ENCODE assay signal across 8 cellular contexts in genomic region chr14:35335388-35336092, GRCh38. TPM values are rescaled to one million over a fixed set of nuclear protein-coding genes. Genes with fewer than 3 reads are reported as not detected.
DNase-seq lines count a peak whose midpoint lies in the region; ATAC-seq, FAIRE-seq and TF ChIP-seq lines count a peak whose summit lies in the region.

No MANE protein-coding gene starts in this region.

- H3K4me1 ChIP-seq in CD8-positive, alpha-beta memory T cell (ENCODE audit: insufficient read depth, low read length), result peaks cover 22% of the 10 kb centered on the region
- H3K4me1 ChIP-seq in ovary (ENCODE audit: insufficient read depth), result peaks cover 34% of the 10 kb centered on the region

- H3K36me3 ChIP-seq in CD8-positive, alpha-beta memory T cell (ENCODE audit: insufficient read depth, low read length), result no peaks in the 10 kb centered on the region
- H3K36me3 ChIP-seq in ovary, result no peaks in the 10 kb centered on the region

- peak overlapping the region in 6 of 8 donors; percentile 40 to 96 (median 94) for H3K27ac Mint-ChIP-seq in CD8-positive, alpha-beta memory T cell

- H3K9me3 ChIP-seq in CD8-positive, alpha-beta memory T cell (ENCODE audit: low read length), result no peaks in the 10 kb centered on the region
- no peaks in the 10 kb centered on the region for H3K9me3 ChIP-seq in ovary

- no peak overlapping the region for H3K4me3 Mint-ChIP-seq in CD8-positive, alpha-beta memory T cell

- peaks cover 25 to 44% (median 31%) of the 10 kb centered on the region in 3 donors for H3K4me1 Mint-ChIP-seq in CD8-positive, alpha-beta memory T cell

- no peak for DNase-seq in CD8-positive, alpha-beta memory T cell
- no peak for DNase-seq in RWPE1 (ENCODE audit: low spot score)
- peak; percentile 90 for DNase-seq in fibroblast of villous mesenchyme (ENCODE audit: low read depth)
- peak; percentile 60 to 83 (median 73) for DNase-seq in ovary
- no peak for DNase-seq in GM12892 (ENCODE audit: insufficient read length)
- no peak for DNase-seq in NCI-H510A (lab: John Stamatoyannopoulos, UW)

- CTCF ChIA-PET in CD8-positive, alpha-beta memory T cell (lab: Charles Lee), result interaction anchor here (0.6 kb wide), 1 partner anchor 64 kb away, joined by 3 read pairs; no protein-coding TSS in a partner anchor
- CTCF ChIA-PET in RWPE1 (lab: Yijun Ruan, JAX), result interaction anchor here (0.6 kb wide), 1 partner anchor 40 kb away, joined by 3 read pairs; no protein-coding TSS in a partner anchor

- intact Hi-C loops in ovary (cut with DNase I), result loop anchor here (1.0 to 10.0 kb wide), 6 partner anchors 49 to 121 kb away; partner anchors contain the start of gene NFKBIA (in 3 of the 4)

- TF ChIP-seq EP300 in ovary (IDR thresholded peaks at IDR 0.05), result no peak

- H3K27me3 ChIP-seq in CD8-positive, alpha-beta memory T cell (ENCODE audit: insufficient read depth, low read length, poor library complexity, severe bottlenecking), result no peaks in the 10 kb centered on the region
- H3K27me3 ChIP-seq in ovary, result no peaks in the 10 kb centered on the region

- no peak overlapping the region for H3K4me3 ChIP-seq in CD8-positive, alpha-beta memory T cell (ENCODE audit: low read length)
- H3K4me3 ChIP-seq in fibroblast of villous mesenchyme (ENCODE audit: low read depth, low read length) (no peak overlapping the region), ovary (no peak overlapping the region)

- H3K27me3 Mint-ChIP-seq in CD8-positive, alpha-beta memory T cell, result no peaks in the 10 kb centered on the region

- TF ChIP-seq CTCF in RWPE1 (conservative IDR thresholded peaks at IDR 0.05; ENCODE audit: low read depth) (no peak), fibroblast of villous mesenchyme (IDR thresholded peaks at IDR 0.05; ENCODE audit: insufficient read depth, low read depth, low read length) (no peak), ovary (IDR thresholded peaks at IDR 0.05) (no peak)

- whole genome bisulfite sequencing in ovary, 3 donors, result 59 to 83% (median 68%) methylated on average over 13 of the region's 13 CpGs

- POLR2A ChIA-PET in CD8-positive, alpha-beta memory T cell (lab: Charles Lee), result interaction anchor here (0.6 kb wide), 1 partner anchor 476 kb away, joined by 4 read pairs; no protein-coding TSS in a partner anchor
- POLR2A ChIA-PET in RWPE1 (lab: Yijun Ruan, JAX; ENCODE audit: low non-redundant PET), result no interaction called here

- ATAC-seq in HG02840 (IDR thresholded peaks at IDR 0.05; ENCODE audit: low FRiP score, unreplicated experiment) (no peak), GM18517 (IDR thresholded peaks at IDR 0.05; ENCODE audit: unreplicated experiment) (no peak)

- H3K27ac ChIP-seq in CD8-positive, alpha-beta memory T cell (ENCODE audit: low read depth, low read length), result no peak overlapping the region
- H3K27ac ChIP-seq in RWPE1 (peak overlapping the region; percentile 97), ovary (peak overlapping the region; percentile 50 to 82)

- TF ChIP-seq POLR2A in ovary (IDR thresholded peaks at IDR 0.05), result no peak
- no peak for TF ChIP-seq POLR2A in GM12892 (IDR thresholded peaks at IDR 0.05; ENCODE audit: low read depth, low read length)

- no peak for FAIRE-seq in GM12892 (lab: Jason Lieb, UNC)

- H3K9me3 Mint-ChIP-seq in CD8-positive, alpha-beta memory T cell, result no peaks in the 10 kb centered on the region

- H3K36me3 Mint-ChIP-seq in CD8-positive, alpha-beta memory T cell, result no peaks in the 10 kb centered on the region

RNA-seq across cellular contexts. Expression of gene PSMA6, which starts 43.4 kb away (rescaled TPM):
- 100 to 1,000 TPM; 399 to 400 TPM for total RNA-seq in CD8-positive, alpha-beta memory T cell
- polyA plus RNA-seq in CD8-positive, alpha-beta memory T cell, result 305 TPM
- total RNA-seq in fibroblast of villous mesenchyme (217 and 256 TPM in 2 replicates), ovary (100 to 1,000 TPM in 4 of 7 donors, 10 to 100 TPM in 3; 85.2 to 157 (median 102) TPM)
- 100 to 1,000 TPM; 101 to 156 TPM for polyA plus RNA-seq in ovary
- polyA plus RNA-seq in GM12892 (2012; ENCODE audit: missing spikeins), result 503 TPM

Comparison
In these comparisons a context has a peak if more than half of its experiments do, and no peak if none do; other contexts are left out.
1. DNase-seq: peak in fibroblast of villous mesenchyme (single experiment) and ovary (5 of 5); none in CD8-positive, alpha-beta memory T cell (0 of 5), RWPE1 (single experiment), GM12892 (single experiment) and NCI-H510A (single experiment).